ENCODE assay signal across 8 cellular contexts in the genomic region with DNA sequence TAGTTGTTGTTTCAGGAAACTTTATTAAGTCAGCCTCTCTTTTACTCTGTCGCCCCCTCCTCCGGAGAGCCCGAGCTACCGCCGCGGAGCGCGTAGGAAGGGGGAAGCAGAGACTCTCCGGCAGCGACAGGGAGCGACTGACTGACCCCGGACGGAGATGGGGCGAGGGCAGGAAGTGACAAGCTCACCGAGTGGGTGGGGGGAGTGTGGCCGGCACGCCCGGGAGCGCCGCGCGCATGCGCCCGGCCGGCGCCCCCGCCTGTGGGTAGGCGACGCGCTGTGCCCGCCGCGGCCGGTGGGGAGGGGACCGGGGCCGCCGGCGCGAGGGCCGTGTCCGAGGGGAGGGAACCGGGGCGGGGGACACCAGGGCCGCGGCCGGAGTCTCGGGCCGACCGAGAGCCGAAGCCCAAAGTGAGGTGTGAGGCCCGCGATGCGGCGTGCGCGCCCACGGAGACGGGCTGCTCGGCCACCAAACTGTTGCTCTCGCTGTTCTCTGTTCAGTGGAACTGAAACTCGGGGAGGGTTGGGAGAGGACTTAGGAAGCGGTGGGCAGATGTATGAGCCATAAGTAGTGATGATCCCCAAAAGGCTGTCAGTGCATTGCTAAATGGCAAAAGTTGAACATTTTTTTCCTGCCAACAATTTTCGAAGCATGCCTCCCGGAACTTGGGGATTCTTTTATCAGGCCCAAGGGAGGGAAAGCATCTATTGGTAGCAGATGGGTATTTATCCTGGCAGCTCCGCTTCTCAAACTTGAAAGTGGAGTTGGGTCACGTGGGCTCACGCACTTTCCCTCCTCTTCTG. TPM values are rescaled to one million over a fixed set of nuclear protein-coding genes. Genes with fewer than 3 reads are reported as not detected.
DNase-seq lines count a peak whose midpoint lies in the region; ATAC-seq and TF ChIP-seq lines count a peak whose summit lies in the region.

A gene with protein sequence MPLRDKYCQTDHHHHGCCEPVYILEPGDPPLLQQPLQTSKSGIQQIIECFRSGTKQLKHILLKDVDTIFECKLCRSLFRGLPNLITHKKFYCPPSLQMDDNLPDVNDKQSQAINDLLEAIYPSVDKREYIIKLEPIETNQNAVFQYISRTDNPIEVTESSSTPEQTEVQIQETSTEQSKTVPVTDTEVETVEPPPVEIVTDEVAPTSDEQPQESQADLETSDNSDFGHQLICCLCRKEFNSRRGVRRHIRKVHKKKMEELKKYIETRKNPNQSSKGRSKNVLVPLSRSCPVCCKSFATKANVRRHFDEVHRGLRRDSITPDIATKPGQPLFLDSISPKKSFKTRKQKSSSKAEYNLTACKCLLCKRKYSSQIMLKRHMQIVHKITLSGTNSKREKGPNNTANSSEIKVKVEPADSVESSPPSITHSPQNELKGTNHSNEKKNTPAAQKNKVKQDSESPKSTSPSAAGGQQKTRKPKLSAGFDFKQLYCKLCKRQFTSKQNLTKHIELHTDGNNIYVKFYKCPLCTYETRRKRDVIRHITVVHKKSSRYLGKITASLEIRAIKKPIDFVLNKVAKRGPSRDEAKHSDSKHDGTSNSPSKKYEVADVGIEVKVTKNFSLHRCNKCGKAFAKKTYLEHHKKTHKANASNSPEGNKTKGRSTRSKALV (minus strand): TSS at position 143 of the 804 bp plus-strand sequence. CDS start 1,151 bp downstream, outside the sequence.

- peaks cover 2% of the 10 kb centered on the region for H3K27me3 Mint-ChIP-seq in T-helper 2 cell treated with Interferon-gamma antibody and Interleukin-4, amounts not matched to agents 5 μg/mL and 100 μg/mL, for 36 hours (ENCODE audit: low read depth)

- intact Hi-C loops in ascending aorta (cut with DNase I) (loop anchor here (1.0 to 5.0 kb wide), 4 partner anchors 140 to 950 kb away; a partner anchor contains a TSS), right cardiac atrium (cut with DNase I) (loop anchor here in 1 of 4 donors (5.0 kb wide), 1 partner anchor 190 kb away; no protein-coding TSS in a partner anchor), vagina (cut with DNase I) (no loop called here)

- peak within 1 kb of the TSS; percentile 96 for H3K4me3 Mint-ChIP-seq in T-helper 2 cell treated with Interferon-gamma antibody and Interleukin-4, amounts not matched to agents 5 μg/mL and 100 μg/mL, for 36 hours

- H3K9me3 ChIP-seq in ascending aorta: no peaks in the 10 kb centered on the region
- no peaks in the 10 kb centered on the region for H3K9me3 ChIP-seq in right cardiac atrium (ENCODE audit: control insufficient read depth, low read length)
- H3K9me3 ChIP-seq in vagina: no peaks in the 10 kb centered on the region

- peak within 1 kb of the TSS; percentile 94 to 97 for H3K4me3 ChIP-seq in ascending aorta
- peak within 1 kb of the TSS; percentile 83 for H3K4me3 ChIP-seq in right cardiac atrium (ENCODE audit: low read length)
- peak within 1 kb of the TSS; percentile 89 for H3K4me3 ChIP-seq in rectal smooth muscle tissue (ENCODE audit: low read length)
- H3K4me3 ChIP-seq in vagina: peak within 1 kb of the TSS; percentile 81 to 100

- DNase-seq in NCI-H2029 (lab: John Stamatoyannopoulos, UW): peak; percentile 71
- DNase-seq in T-helper 2 cell treated with Interferon-gamma antibody and Interleukin-4, amounts not matched to agents 5 μg/mL and 100 μg/mL, for 36 hours (ENCODE audit: low spot score): peak; percentile 90
- DNase-seq in ascending aorta (ENCODE audit: low spot score in 2 of 2): peak; percentile 63 to 95
- DNase-seq in right cardiac atrium: peak; percentile 92 to 96 (median 96)
- peak in 1 of 2 donors; percentile 90 for DNase-seq in vagina (ENCODE audit: extremely low spot score in 2 of 2)

- peaks cover 9 to 15% of the 10 kb centered on the region in 2 donors for H3K4me1 ChIP-seq in ascending aorta
- no peaks in the 10 kb centered on the region for H3K4me1 ChIP-seq in right cardiac atrium (ENCODE audit: control insufficient read depth, insufficient read depth, low read length)
- H3K4me1 ChIP-seq in rectal smooth muscle tissue (ENCODE audit: control insufficient read depth, insufficient read depth, low read length): peaks cover 7% of the 10 kb centered on the region
- H3K4me1 ChIP-seq in vagina: peaks cover 47% of the 10 kb centered on the region

- peak within 1 kb of the TSS; percentile 97 for H3K27ac Mint-ChIP-seq in T-helper 2 cell treated with Interferon-gamma antibody and Interleukin-4, amounts not matched to agents 5 μg/mL and 100 μg/mL, for 36 hours

- H3K4me1 Mint-ChIP-seq in T-helper 2 cell treated with Interferon-gamma antibody and Interleukin-4, amounts not matched to agents 5 μg/mL and 100 μg/mL, for 36 hours (ENCODE audit: low read depth): peaks cover 52% of the 10 kb centered on the region

- TF ChIP-seq POLR2A in vagina (IDR thresholded peaks at IDR 0.05): peak in 1 of 2 donors; percentile 89

- ATAC-seq in GM18499 (IDR thresholded peaks at IDR 0.05; ENCODE audit: insufficient read depth, unreplicated experiment) (peak; percentile 62), HG02885 (IDR thresholded peaks at IDR 0.05; ENCODE audit: poor library complexity, unreplicated experiment) (peak; percentile 77), right cardiac atrium (peak; percentile 99 to 100)

- peaks cover 0 to 5% of the 10 kb centered on the region in 2 donors for H3K36me3 ChIP-seq in ascending aorta
- no peaks in the 10 kb centered on the region for H3K36me3 ChIP-seq in rectal smooth muscle tissue (ENCODE audit: control insufficient read depth, insufficient read depth, low read length)
- no peaks in the 10 kb centered on the region for H3K36me3 ChIP-seq in vagina

- TF ChIP-seq CTCF in ascending aorta (IDR thresholded peaks at IDR 0.05) (no peak), vagina (IDR thresholded peaks at IDR 0.05) (no peak)

- peaks cover 34% of the 10 kb centered on the region for H3K36me3 Mint-ChIP-seq in T-helper 2 cell treated with Interferon-gamma antibody and Interleukin-4, amounts not matched to agents 5 μg/mL and 100 μg/mL, for 36 hours (ENCODE audit: low read depth)

- H3K27ac ChIP-seq in ascending aorta: peak within 1 kb of the TSS; percentile 98 to 99
- H3K27ac ChIP-seq in right cardiac atrium (ENCODE audit: low read length): peak within 1 kb of the TSS; percentile 85
- peak within 1 kb of the TSS; percentile 91 for H3K27ac ChIP-seq in rectal smooth muscle tissue (ENCODE audit: low read depth, low read length)
- peak within 1 kb of the TSS; percentile 95 for H3K27ac ChIP-seq in vagina

- peak within 1 kb of the TSS; percentile 86 for H3K9ac ChIP-seq in rectal smooth muscle tissue (ENCODE audit: low read length)

- H3K27me3 ChIP-seq in ascending aorta (no peaks in the 10 kb centered on the region), right cardiac atrium (ENCODE audit: control insufficient read depth, insufficient read depth) (no peaks in the 10 kb centered on the region), rectal smooth muscle tissue (ENCODE audit: control insufficient read depth, insufficient read depth, low read length) (no peaks in the 10 kb centered on the region), vagina (no peaks in the 10 kb centered on the region)

- no peaks in the 10 kb centered on the region for H3K9me3 Mint-ChIP-seq in T-helper 2 cell treated with Interferon-gamma antibody and Interleukin-4, amounts not matched to agents 5 μg/mL and 100 μg/mL, for 36 hours

- WGBS in right cardiac atrium: 1% methylated on average over 67 of the region's 67 CpGs

RNA-seq across cellular contexts. Expression of the gene that starts here (rescaled TPM):
- 36.9 TPM for total RNA-seq in ascending aorta
- total RNA-seq in right cardiac atrium: 10 to 100 TPM; 24.3 to 29.3 (median 26.8) TPM
- polyA plus RNA-seq in right cardiac atrium: 5.9 TPM
- 31.9 TPM for total RNA-seq in vagina
